ENCODE assay signal across 8 cellular contexts in genomic region chr17:64836623-64837017, GRCh38.
A peak's percentile ranks its signal among the peaks of the same experiment; 100 is the strongest.
DNase-seq lines count a peak whose midpoint lies in the region; ATAC-seq and TF ChIP-seq lines count a peak whose summit lies in the region.
"Not testable (repeated sequence)": the region's sequence is repeated elsewhere in the genome, so short reads cannot be mapped to it uniquely, and the experiment has no call there.

No MANE protein-coding gene starts in this region.

- not testable (repeated sequence) for H3K36me3 Mint-ChIP-seq in activated CD8-positive, alpha-beta T cell treated with anti-CD3 and anti-CD28 coated beads, Interleukin-2, amount 10 ng/mL, durations not matched to agents 7 days and 5 days (ENCODE audit: low read depth)

- H3K4me1 ChIP-seq in ACC112 (ENCODE audit: control insufficient read depth, insufficient read depth, low read length, unreplicated experiment); iPS-20b (ENCODE audit: insufficient read depth, low read length); psoas muscle: not testable (repeated sequence)

- intact Hi-C loops in psoas muscle (cut with DNase I): not testable (repeated sequence)

- not testable (repeated sequence) for H3K27me3 Mint-ChIP-seq in activated CD8-positive, alpha-beta T cell treated with anti-CD3 and anti-CD28 coated beads, Interleukin-2, amount 10 ng/mL, durations not matched to agents 7 days and 5 days (ENCODE audit: low read depth)

- CTCF ChIA-PET in activated CD8-positive, alpha-beta T cell treated with anti-CD3 and anti-CD28 coated beads, Interleukin-2, amount 10 ng/mL, durations not matched to agents 7 days and 5 days (lab: Charles Lee): not testable (repeated sequence)

- H3K27me3 ChIP-seq in ACC112 (ENCODE audit: insufficient read depth, low read length); iPS-20b (ENCODE audit: insufficient read depth, low read length); psoas muscle (ENCODE audit: insufficient read depth in 3 of 3, low read length in 2 of 3): not testable (repeated sequence)

- H3K9me3 ChIP-seq in iPS-20b (ENCODE audit: insufficient read depth, low read depth, low read length); psoas muscle: not testable (repeated sequence)

- peak overlapping the region; percentile 37; the same call in 1 of the 2 replicates for H3K9ac ChIP-seq in iPS-20b (ENCODE audit: low read depth, low read length)

- peak overlapping the region; percentile 84 for H3K4me3 ChIP-seq in ACC112 (ENCODE audit: low read depth, low read length)
- peak overlapping the region; percentile 73 for H3K4me3 ChIP-seq in iPS-20b (ENCODE audit: low read length)
- H3K4me3 ChIP-seq in psoas muscle: peak overlapping the region; percentile 76

- peaks cover 20% of the 10 kb centered on the region for H3K4me1 Mint-ChIP-seq in activated CD8-positive, alpha-beta T cell treated with anti-CD3 and anti-CD28 coated beads, Interleukin-2, amount 10 ng/mL, durations not matched to agents 7 days and 5 days (ENCODE audit: low read depth)

- not testable (repeated sequence) for H3K36me3 ChIP-seq in ACC112 (ENCODE audit: insufficient read depth, low read length); iPS-20b (ENCODE audit: insufficient read depth, low read depth, low read length); psoas muscle (ENCODE audit: insufficient read depth in 1 of 2, low read depth in 1 of 2)

- not testable (repeated sequence) for TF ChIP-seq CTCF in psoas muscle (IDR thresholded peaks at IDR 0.05)

- H2AFZ ChIP-seq in ACC112 (ENCODE audit: low read length, unreplicated experiment): not testable (repeated sequence)

- H3K27ac Mint-ChIP-seq in activated CD8-positive, alpha-beta T cell treated with anti-CD3 and anti-CD28 coated beads, Interleukin-2, amount 10 ng/mL, durations not matched to agents 7 days and 5 days: peak overlapping the region; percentile 93

- H3K27ac ChIP-seq in ACC112 (ENCODE audit: low read depth, low read length); iPS-20b (ENCODE audit: low read length): not testable (repeated sequence)
- peak overlapping the region; percentile 88 for H3K27ac ChIP-seq in psoas muscle

- DNase-seq in NAMALWA (ENCODE audit: low spot score) (peak; percentile 43), dermis blood vessel endothelial cell (peak; percentile 15), psoas muscle (peak; percentile 26 to 57)
- peak; percentile 55 for DNase-seq in activated CD8-positive, alpha-beta T cell treated with anti-CD3 and anti-CD28 coated beads, Interleukin-2, amount 10 ng/mL, durations not matched to agents 7 days and 5 days

- H3K79me2 ChIP-seq in ACC112 (ENCODE audit: control insufficient read depth, insufficient read depth, low read length, unreplicated experiment): not testable (repeated sequence)

- 1 to 7% (median 2%) methylated on average over 9 to 29 of the region's 32 CpGs for whole genome bisulfite sequencing in psoas muscle, 3 donors

- H3K4me3 Mint-ChIP-seq in activated CD8-positive, alpha-beta T cell treated with anti-CD3 and anti-CD28 coated beads, Interleukin-2, amount 10 ng/mL, durations not matched to agents 7 days and 5 days: peak overlapping the region; percentile 88

- POLR2A ChIA-PET in activated CD8-positive, alpha-beta T cell treated with anti-CD3 and anti-CD28 coated beads, Interleukin-2, amount 10 ng/mL, durations not matched to agents 7 days and 5 days (lab: Charles Lee): not testable (repeated sequence)

- H3K9me3 Mint-ChIP-seq in activated CD8-positive, alpha-beta T cell treated with anti-CD3 and anti-CD28 coated beads, Interleukin-2, amount 10 ng/mL, durations not matched to agents 7 days and 5 days (ENCODE audit: insufficient read depth): not testable (repeated sequence)

- peak; percentile 32 for ATAC-seq in GM18909 (IDR thresholded peaks at IDR 0.05; ENCODE audit: poor library complexity, unreplicated experiment)
- ATAC-seq in HG02852 (IDR thresholded peaks at IDR 0.05; ENCODE audit: unreplicated experiment): peak; percentile 40
- peak; percentile 43 for ATAC-seq in activated CD8-positive, alpha-beta T cell treated with anti-CD3 and anti-CD28 coated beads, Interleukin-2, amount 10 ng/mL, durations not matched to agents 7 days and 5 days
- peak; percentile 49 to 57 (median 56) for ATAC-seq in psoas muscle
